18 cellular contexts compared by ENCODE assay signal in the genomic region with DNA sequence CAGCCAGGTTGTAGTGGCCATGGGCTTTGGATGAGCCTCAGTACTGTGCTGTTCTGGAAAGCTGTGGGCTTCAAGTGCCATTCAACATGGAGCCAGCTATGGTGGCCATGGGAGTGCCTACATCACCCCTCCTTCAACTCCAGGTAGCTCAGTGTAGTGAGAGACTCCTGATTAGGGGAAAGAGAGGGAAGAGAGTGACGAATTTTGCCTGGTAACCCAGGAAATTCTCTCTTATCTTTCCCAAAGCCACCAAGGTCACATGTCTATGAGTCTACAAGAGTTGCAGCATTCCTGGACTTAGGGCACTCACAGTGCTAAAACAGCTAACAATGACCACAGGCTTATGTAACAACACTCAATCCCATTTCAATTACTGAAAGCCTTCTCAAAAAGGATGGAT.
DNase-seq lines count a peak whose midpoint lies in the region; ATAC-seq, FAIRE-seq and TF ChIP-seq lines count a peak whose summit lies in the region.
"Had no signal": no experiment of that assay in that cellular context is flagged by ENCODE, and none has a peak within 500 bp of the region (broad histone marks: within the 10 kb centered on the region; RNA-seq: fewer than 3 reads in every experiment).

No MANE protein-coding gene starts in this region.

- no peak for TF ChIP-seq CTCF in retinal pigment epithelial cell (conservative IDR thresholded peaks at IDR 0.05; ENCODE audit: low read depth, low read length)

- FAIRE-seq in frontal cortex (lab: Jason Lieb, UNC) = no peak
- FAIRE-seq: endothelial cell of umbilical vein, GM18507 had no signal

- no peak overlapping the region for H3K4me3 ChIP-seq in retinal pigment epithelial cell (ENCODE audit: low read length)
- H3K4me3 ChIP-seq: BLaER1 treated with 17β-estradiol and CSF1 and Interleukin-3, amounts not matched to agents 10 nM and 100 nM; heart left ventricle; mucosa of descending colon had no signal

- in situ Hi-C loops in SK-MEL-5 (cut with HindIII; ENCODE audit: low pct_unique_long_range_greater_than_20kb, low sequenced_read_pairs) = no loop called here

- no peak for ATAC-seq in GM19452 (IDR thresholded peaks at IDR 0.05; ENCODE audit: unreplicated experiment)
- ATAC-seq: activated T-helper 17 cell treated with anti-CD3 and anti-CD28 coated beads, Interleukin-2, amount 50 U/mL, for 72 hours; heart left ventricle; mucosa of descending colon had no signal

- DNase-seq in GM04503 (ENCODE audit: low read depth) = peak; percentile 42
- peak; percentile 37 for DNase-seq in SK-MEL-5 (ENCODE audit: low read depth, low spot score)
- peak; percentile 67 for DNase-seq in fibroblast of peridontal ligament (ENCODE audit: extremely low read depth)
- DNase-seq in retinal pigment epithelial cell (ENCODE audit: low read depth) = peak; percentile 30
- no peak for DNase-seq in NCI-H2107 (lab: John Stamatoyannopoulos, UW)
- no peak for DNase-seq in frontal cortex (ENCODE audit: low spot score in 2 of 2)
- DNase-seq: heart left ventricle; mucosa of descending colon; NCI-H1436; NK-92 treated with Interleukin-12 subunit alpha and Interleukin-12 subunit beta, amount 100 ng/mL, for 24 hours; occipital lobe; stimulated activated CD4-positive, alpha-beta T cell treated with anti-CD3 and anti-CD28 coated beads, Interleukin-2, amount 100 ng/mL, for 48 hours; WERI-Rb-1 had no signal

Comparison
In these comparisons a context has a peak if more than half of its experiments do, and no peak if none do; other contexts are left out.
1. DNase-seq: peak in GM04503 (single experiment), SK-MEL-5 (single experiment), fibroblast of peridontal ligament (single experiment) and retinal pigment epithelial cell (single experiment); none in NCI-H2107 (single experiment) and frontal cortex (0 of 2).